1 cellular context compared by ENCODE assay signal in the genomic region with DNA sequence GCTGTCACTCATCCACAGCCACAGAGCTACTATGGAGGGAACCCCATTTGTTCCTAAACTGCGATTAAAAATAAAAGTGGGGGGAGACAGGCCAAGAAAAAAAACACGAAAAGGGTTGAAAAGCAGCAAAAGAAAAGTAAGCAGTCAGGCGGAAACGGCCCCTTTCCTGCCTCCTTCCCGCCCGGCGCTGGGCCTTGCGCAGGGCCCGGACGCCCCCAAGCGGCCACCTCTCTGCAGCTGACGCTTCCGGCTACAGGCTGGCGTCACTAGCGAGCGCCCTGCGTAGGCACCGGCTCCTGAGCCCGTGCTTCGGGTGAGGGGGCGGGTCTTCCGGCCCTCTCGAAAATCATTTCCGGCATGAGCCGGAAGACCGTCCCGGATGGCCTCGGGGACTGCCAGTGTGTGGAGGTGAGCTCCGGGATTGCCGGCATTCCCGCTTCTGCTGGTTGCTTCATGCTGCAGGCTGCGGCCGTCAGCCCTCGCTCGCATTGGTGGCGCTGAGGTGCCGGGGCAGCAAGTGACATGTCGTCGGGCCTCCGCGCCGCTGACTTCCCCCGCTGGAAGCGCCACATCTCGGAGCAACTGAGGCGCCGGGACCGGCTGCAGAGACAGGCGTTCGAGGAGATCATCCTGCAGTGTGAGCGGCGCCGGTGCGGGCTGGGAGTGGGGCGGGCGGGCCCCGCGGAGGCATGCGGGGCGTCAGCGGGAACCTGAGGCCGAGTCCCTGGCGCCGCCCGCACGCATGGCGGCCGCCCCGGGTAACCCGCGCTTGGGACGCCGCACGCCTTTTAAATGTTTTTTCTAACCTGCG.
A peak's percentile ranks its signal among the peaks of the same experiment; 100 is the strongest.
TF ChIP-seq lines count a peak whose summit lies in the region.

Gene ATG16L1, plus strand, starts transcription at position 368 of the 811 bp plus-strand sequence. Its CDS starts 155 bp downstream, at position 523.

TF ChIP-seq in HepG2, 621 proteins besides CTCF, POLR2A, EP300 and RAD21 (continued from another document and continues in another):
- TF ChIP-seq, protein P1, sequence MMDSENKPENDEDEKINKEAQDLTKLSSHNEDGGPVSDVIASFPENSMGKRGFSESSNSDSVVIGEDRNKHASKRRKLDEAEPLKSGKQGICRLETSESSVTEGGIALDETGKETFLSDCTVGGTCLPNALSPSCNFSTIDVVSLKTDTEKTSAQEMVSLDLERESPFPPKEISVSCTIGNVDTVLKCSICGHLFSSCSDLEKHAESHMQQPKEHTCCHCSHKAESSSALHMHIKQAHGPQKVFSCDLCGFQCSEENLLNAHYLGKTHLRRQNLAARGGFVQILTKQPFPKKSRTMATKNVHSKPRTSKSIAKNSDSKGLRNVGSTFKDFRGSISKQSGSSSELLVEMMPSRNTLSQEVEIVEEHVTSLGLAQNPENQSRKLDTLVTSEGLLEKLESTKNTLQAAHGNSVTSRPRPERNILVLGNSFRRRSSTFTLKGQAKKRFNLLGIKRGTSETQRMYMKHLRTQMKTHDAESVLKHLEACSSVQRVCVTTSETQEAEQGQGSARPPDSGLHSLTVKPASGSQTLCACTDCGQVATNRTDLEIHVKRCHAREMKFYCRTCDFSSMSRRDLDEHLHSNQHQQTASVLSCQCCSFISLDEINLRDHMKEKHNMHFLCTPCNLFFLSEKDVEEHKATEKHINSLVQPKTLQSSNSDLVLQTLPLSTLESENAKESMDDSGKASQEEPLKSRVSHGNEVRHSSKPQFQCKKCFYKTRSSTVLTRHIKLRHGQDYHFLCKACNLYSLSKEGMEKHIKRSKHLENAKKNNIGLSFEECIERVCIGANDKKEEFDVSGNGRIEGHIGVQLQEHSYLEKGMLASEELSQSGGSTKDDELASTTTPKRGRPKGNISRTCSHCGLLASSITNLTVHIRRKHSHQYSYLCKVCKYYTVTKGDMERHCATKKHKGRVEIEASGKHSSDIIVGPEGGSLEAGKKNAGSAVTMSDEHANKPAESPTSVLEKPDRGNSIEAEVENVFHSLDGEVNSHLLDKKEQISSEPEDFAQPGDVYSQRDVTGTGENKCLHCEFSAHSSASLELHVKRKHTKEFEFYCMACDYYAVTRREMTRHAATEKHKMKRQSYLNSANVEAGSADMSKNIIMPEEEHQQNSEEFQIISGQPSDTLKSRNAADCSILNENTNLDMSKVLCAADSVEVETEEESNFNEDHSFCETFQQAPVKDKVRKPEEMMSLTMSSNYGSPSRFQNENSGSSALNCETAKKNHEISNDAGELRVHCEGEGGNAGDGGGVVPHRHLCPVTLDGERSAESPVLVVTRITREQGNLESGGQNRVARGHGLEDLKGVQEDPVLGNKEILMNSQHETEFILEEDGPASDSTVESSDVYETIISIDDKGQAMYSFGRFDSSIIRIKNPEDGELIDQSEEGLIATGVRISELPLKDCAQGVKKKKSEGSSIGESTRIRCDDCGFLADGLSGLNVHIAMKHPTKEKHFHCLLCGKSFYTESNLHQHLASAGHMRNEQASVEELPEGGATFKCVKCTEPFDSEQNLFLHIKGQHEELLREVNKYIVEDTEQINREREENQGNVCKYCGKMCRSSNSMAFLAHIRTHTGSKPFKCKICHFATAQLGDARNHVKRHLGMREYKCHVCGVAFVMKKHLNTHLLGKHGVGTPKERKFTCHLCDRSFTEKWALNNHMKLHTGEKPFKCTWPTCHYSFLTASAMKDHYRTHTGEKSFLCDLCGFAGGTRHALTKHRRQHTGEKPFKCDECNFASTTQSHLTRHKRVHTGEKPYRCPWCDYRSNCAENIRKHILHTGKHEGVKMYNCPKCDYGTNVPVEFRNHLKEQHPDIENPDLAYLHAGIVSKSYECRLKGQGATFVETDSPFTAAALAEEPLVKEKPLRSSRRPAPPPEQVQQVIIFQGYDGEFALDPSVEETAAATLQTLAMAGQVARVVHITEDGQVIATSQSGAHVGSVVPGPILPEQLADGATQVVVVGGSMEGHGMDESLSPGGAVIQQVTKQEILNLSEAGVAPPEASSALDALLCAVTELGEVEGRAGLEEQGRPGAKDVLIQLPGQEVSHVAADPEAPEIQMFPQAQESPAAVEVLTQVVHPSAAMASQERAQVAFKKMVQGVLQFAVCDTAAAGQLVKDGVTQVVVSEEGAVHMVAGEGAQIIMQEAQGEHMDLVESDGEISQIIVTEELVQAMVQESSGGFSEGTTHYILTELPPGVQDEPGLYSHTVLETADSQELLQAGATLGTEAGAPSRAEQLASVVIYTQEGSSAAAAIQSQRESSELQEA (CRISPR knock-in tag; IDR thresholded peaks at IDR 0.05; ENCODE audit: not compliant biosample characterization): peak; percentile 80
- TF ChIP-seq, protein P2, sequence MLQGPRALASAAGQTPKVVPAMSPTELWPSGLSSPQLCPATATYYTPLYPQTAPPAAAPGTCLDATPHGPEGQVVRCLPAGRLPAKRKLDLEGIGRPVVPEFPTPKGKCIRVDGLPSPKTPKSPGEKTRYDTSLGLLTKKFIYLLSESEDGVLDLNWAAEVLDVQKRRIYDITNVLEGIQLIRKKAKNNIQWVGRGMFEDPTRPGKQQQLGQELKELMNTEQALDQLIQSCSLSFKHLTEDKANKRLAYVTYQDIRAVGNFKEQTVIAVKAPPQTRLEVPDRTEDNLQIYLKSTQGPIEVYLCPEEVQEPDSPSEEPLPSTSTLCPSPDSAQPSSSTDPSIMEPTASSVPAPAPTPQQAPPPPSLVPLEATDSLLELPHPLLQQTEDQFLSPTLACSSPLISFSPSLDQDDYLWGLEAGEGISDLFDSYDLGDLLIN (CRISPR knock-in tag; IDR thresholded peaks at IDR 0.05; ENCODE audit: borderline replicate concordance): peak; percentile 65; the same call in 1 of the 2 replicates
- TF ChIP-seq GMEB2 (CRISPR knock-in tag; IDR thresholded peaks at IDR 0.05; ENCODE audit: low read depth) (peak; percentile 81), ERF (CRISPR knock-in tag; IDR thresholded peaks at IDR 0.05) (peak; percentile 96), RFX3 (CRISPR knock-in tag; IDR thresholded peaks at IDR 0.05) (peak; percentile 32; the same call in 1 of the 2 replicates), ZSCAN5A (CRISPR knock-in tag; IDR thresholded peaks at IDR 0.05; ENCODE audit: borderline replicate concordance) (peak; percentile 94; the same call in 1 of the 2 replicates), PRMT3 (CRISPR knock-in tag; IDR thresholded peaks at IDR 0.05; ENCODE audit: borderline replicate concordance, low read depth) (no peak), ZNF614 (CRISPR knock-in tag; IDR thresholded peaks at IDR 0.05; ENCODE audit: borderline replicate concordance) (peak; percentile 94; the same call in 1 of the 2 replicates), SRF (IDR thresholded peaks at IDR 0.05; ENCODE audit: low read depth, low read length) (peak; percentile 71; the same call in 1 of the 2 replicates), ZBTB7A (CRISPR knock-in tag; IDR thresholded peaks at IDR 0.05) (no peak), ZSCAN25 (CRISPR knock-in tag; IDR thresholded peaks at IDR 0.05) (no peak; the same call in 1 of the 2 replicates), ZNF331 (CRISPR knock-in tag; IDR thresholded peaks at IDR 0.05) (peak; percentile 92), ZFP62 (CRISPR knock-in tag; IDR thresholded peaks at IDR 0.05) (no peak), ZBTB21 (CRISPR knock-in tag; IDR thresholded peaks at IDR 0.05) (peak; percentile 98)
- TF ChIP-seq, protein P3, sequence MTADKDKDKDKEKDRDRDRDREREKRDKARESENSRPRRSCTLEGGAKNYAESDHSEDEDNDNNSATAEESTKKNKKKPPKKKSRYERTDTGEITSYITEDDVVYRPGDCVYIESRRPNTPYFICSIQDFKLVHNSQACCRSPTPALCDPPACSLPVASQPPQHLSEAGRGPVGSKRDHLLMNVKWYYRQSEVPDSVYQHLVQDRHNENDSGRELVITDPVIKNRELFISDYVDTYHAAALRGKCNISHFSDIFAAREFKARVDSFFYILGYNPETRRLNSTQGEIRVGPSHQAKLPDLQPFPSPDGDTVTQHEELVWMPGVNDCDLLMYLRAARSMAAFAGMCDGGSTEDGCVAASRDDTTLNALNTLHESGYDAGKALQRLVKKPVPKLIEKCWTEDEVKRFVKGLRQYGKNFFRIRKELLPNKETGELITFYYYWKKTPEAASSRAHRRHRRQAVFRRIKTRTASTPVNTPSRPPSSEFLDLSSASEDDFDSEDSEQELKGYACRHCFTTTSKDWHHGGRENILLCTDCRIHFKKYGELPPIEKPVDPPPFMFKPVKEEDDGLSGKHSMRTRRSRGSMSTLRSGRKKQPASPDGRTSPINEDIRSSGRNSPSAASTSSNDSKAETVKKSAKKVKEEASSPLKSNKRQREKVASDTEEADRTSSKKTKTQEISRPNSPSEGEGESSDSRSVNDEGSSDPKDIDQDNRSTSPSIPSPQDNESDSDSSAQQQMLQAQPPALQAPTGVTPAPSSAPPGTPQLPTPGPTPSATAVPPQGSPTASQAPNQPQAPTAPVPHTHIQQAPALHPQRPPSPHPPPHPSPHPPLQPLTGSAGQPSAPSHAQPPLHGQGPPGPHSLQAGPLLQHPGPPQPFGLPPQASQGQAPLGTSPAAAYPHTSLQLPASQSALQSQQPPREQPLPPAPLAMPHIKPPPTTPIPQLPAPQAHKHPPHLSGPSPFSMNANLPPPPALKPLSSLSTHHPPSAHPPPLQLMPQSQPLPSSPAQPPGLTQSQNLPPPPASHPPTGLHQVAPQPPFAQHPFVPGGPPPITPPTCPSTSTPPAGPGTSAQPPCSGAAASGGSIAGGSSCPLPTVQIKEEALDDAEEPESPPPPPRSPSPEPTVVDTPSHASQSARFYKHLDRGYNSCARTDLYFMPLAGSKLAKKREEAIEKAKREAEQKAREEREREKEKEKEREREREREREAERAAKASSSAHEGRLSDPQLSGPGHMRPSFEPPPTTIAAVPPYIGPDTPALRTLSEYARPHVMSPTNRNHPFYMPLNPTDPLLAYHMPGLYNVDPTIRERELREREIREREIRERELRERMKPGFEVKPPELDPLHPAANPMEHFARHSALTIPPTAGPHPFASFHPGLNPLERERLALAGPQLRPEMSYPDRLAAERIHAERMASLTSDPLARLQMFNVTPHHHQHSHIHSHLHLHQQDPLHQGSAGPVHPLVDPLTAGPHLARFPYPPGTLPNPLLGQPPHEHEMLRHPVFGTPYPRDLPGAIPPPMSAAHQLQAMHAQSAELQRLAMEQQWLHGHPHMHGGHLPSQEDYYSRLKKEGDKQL (CRISPR knock-in tag; IDR thresholded peaks at IDR 0.05; ENCODE audit: low read depth): peak; percentile 31; the same call in 1 of the 2 replicates
- TF ChIP-seq, protein P4, sequence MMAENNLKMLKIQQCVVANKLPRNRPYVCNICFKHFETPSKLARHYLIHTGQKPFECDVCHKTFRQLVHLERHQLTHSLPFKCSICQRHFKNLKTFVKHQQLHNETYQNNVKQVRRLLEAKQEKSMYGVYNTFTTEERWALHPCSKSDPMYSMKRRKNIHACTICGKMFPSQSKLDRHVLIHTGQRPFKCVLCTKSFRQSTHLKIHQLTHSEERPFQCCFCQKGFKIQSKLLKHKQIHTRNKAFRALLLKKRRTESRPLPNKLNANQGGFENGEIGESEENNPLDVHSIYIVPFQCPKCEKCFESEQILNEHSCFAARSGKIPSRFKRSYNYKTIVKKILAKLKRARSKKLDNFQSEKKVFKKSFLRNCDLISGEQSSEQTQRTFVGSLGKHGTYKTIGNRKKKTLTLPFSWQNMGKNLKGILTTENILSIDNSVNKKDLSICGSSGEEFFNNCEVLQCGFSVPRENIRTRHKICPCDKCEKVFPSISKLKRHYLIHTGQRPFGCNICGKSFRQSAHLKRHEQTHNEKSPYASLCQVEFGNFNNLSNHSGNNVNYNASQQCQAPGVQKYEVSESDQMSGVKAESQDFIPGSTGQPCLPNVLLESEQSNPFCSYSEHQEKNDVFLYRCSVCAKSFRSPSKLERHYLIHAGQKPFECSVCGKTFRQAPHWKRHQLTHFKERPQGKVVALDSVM (CRISPR knock-in tag; IDR thresholded peaks at IDR 0.05): peak; percentile 75
- TF ChIP-seq, protein P5, sequence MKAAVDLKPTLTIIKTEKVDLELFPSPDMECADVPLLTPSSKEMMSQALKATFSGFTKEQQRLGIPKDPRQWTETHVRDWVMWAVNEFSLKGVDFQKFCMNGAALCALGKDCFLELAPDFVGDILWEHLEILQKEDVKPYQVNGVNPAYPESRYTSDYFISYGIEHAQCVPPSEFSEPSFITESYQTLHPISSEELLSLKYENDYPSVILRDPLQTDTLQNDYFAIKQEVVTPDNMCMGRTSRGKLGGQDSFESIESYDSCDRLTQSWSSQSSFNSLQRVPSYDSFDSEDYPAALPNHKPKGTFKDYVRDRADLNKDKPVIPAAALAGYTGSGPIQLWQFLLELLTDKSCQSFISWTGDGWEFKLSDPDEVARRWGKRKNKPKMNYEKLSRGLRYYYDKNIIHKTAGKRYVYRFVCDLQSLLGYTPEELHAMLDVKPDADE (CRISPR knock-in tag; IDR thresholded peaks at IDR 0.05): 0 out of 2 replicates have a peak, but pooled peaks have one; percentile 65
- TF ChIP-seq, protein P6, sequence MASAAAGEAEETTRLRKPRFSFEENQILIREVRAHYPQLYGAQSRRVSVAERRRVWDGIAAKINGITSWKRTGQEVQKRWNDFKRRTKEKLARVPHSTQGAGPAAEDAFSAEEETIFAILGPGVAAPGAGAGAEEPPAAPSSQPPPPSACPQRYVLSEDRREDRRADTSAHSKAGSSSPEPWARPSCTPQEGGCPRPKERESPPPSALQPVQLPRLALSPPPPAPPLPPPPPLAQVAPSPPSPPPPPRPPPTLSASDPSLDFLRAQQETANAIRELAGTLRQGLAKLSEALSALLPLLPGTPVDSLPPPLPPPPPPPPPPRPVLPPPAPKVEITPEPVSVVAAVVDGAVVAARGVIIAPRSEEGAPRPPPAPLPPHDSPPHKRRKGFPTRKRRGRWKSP (CRISPR knock-in tag; IDR thresholded peaks at IDR 0.05): peak; percentile 63; the same call in 1 of the 2 replicates
